ENCODE assay signal across 1 cellular context in genomic region chr3:4822568-4822967, GRCh38.
TF ChIP-seq lines count a peak whose summit lies in the region.

No MANE protein-coding gene starts in this region.

TF ChIP-seq in K562, 482 proteins besides CTCF, POLR2A, EP300 and RAD21 (continued from another document):
- TF ChIP-seq ZNF398 (CRISPR knock-in tag; IDR thresholded peaks at IDR 0.05) (no peak), RCOR1 (IDR thresholded peaks at IDR 0.05; ENCODE audit: borderline replicate concordance in 1 of 2, low read depth in 2 of 2, low read length in 2 of 2) (0 out of 4 replicates have a peak, but pooled peaks of 1 of the 2 experiments have one; percentile 17)
TF ChIP-seq in K562: peak in this region for 6.
